ENCODE assay signal across 1 cellular context in the genomic region with DNA sequence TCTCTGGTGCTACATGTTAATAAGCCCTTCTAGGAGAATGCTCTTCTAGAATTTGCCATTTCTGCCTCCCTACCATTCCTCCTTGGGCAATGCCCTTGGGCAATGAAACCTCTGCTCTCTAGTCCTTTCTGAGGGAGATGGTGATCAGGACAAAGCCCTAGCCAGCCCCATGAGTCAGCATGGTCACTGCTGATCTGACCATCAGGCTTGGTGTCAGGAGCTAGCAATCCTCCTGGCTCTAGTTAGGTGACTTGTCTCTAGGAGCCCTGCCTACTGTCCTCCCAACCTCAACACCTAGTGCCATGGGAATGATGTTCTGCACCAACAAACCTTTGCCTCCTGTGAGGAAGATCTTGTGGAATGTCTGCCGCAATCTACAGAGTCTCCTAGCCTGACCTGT.
TF ChIP-seq lines count a peak whose summit lies in the region.

No MANE protein-coding gene starts in this region.

TF ChIP-seq in K562, 482 proteins besides CTCF, POLR2A, EP300 and RAD21:
- TF ChIP-seq, protein P1, sequence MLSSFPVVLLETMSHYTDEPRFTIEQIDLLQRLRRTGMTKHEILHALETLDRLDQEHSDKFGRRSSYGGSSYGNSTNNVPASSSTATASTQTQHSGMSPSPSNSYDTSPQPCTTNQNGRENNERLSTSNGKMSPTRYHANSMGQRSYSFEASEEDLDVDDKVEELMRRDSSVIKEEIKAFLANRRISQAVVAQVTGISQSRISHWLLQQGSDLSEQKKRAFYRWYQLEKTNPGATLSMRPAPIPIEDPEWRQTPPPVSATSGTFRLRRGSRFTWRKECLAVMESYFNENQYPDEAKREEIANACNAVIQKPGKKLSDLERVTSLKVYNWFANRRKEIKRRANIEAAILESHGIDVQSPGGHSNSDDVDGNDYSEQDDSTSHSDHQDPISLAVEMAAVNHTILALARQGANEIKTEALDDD (IDR thresholded peaks at IDR 0.05) = 0 out of 2 replicates have a peak, but pooled peaks have one; percentile 21
- TF ChIP-seq ILK (tag; IDR thresholded peaks at IDR 0.05; ENCODE audit: borderline replicate concordance, low read depth) = no peak
- no peak for TF ChIP-seq ZNF224 (CRISPR knock-in tag; IDR thresholded peaks at IDR 0.05)
- TF ChIP-seq ZNF282 (CRISPR knock-in tag; IDR thresholded peaks at IDR 0.05) = no peak
- TF ChIP-seq ZBTB1 (CRISPR knock-in tag; IDR thresholded peaks at IDR 0.05; ENCODE audit: borderline replicate concordance, low read depth) = no peak
